Comparison of ENCODE assay signal across 8 cellular contexts in the genomic region with DNA sequence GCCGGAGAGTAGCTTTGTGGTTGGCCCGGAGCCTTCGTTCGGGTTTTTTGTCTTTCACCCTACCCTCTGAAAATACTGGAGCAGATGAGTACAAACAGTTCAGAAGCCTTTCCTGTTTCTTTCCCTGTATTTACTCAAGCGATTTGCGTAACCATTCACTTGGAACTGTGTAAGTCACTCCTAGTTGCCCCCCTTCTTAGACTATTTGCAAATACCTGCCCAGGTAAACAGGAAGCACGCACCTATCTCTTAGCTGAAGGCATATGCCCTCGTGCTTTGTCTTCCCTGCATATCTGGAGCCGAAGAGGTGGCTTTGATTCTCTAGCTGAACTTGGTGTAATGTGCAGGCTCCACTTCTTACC. TPM values are rescaled to one million over a fixed set of nuclear protein-coding genes. Genes with fewer than 3 reads are reported as not detected.
DNase-seq lines count a peak whose midpoint lies in the region; ATAC-seq, FAIRE-seq and TF ChIP-seq lines count a peak whose summit lies in the region.

No MANE protein-coding gene starts in this region.

- POLR2A ChIA-PET in A549 (lab: Yijun Ruan, JAX): no interaction called here

- H3K27ac ChIP-seq in A549: no peak overlapping the region
- H3K27ac ChIP-seq in HUES48 (ENCODE audit: low read depth, low read length): no peak overlapping the region
- H3K27ac ChIP-seq in mesodermal cell (ENCODE audit: low read depth, low read length, severe bottlenecking): no peak overlapping the region
- H3K27ac ChIP-seq in adrenal gland: no peak overlapping the region

- peak overlapping the region; percentile 62 for H3K4me3 ChIP-seq in A549
- H3K4me3 ChIP-seq in HUES48 (ENCODE audit: low read depth, low read length): peak overlapping the region; percentile 91
- H3K4me3 ChIP-seq in bronchial epithelial cell (ENCODE audit: low read depth, low read length): peak overlapping the region; percentile 61
- peak overlapping the region; percentile 56 for H3K4me3 ChIP-seq in mesodermal cell (ENCODE audit: extremely low read depth, insufficient read depth, low read length, poor library complexity, severe bottlenecking)
- peak overlapping the region in 1 of 4 donors; percentile 75 for H3K4me3 ChIP-seq in adrenal gland

- no peak for ATAC-seq in A549
- ATAC-seq in GM18498 (IDR thresholded peaks at IDR 0.05; ENCODE audit: unreplicated experiment): no peak
- ATAC-seq in HG02588 (IDR thresholded peaks at IDR 0.05; ENCODE audit: unreplicated experiment): no peak

- H3K27me3 ChIP-seq in HUES48 (ENCODE audit: control insufficient read depth, insufficient read depth, low read length) (peaks cover 30% of the 10 kb centered on the region), bronchial epithelial cell (ENCODE audit: control insufficient read depth, insufficient read depth, low read length) (peaks cover 7% of the 10 kb centered on the region), adrenal gland (peaks cover 13% of the 10 kb centered on the region)

- DNase-seq in A549 (ENCODE audit: low read depth in 1 of 2, low spot score in 1 of 2): no peak
- DNase-seq in bronchial epithelial cell (ENCODE audit: low read depth): peak; percentile 63
- DNase-seq in putamen (ENCODE audit: low spot score): no peak
- DNase-seq in adrenal gland: no peak

- no peak for TF ChIP-seq RAD21 in A549 (conservative IDR thresholded peaks at IDR 0.05 in 1 of 2, IDR thresholded peaks at IDR 0.05 in 1 of 2)

- H3K4me2 ChIP-seq in A549: peak overlapping the region; percentile 96

- TF ChIP-seq CTCF in A549 (IDR thresholded peaks at IDR 0.05): no peak
- TF ChIP-seq CTCF in bronchial epithelial cell (IDR thresholded peaks at IDR 0.05; ENCODE audit: insufficient read depth, low read length, severe bottlenecking): no peak
- no peak for TF ChIP-seq CTCF in adrenal gland (IDR thresholded peaks at IDR 0.05)

- no peak for TF ChIP-seq POLR2A in A549 (IDR thresholded peaks at IDR 0.05; ENCODE audit: low read length)
- no peak for TF ChIP-seq POLR2A in adrenal gland (IDR thresholded peaks at IDR 0.05)

- H3K9me3 ChIP-seq in A549 (no peaks in the 10 kb centered on the region), HUES48 (ENCODE audit: control insufficient read depth, insufficient read depth, low read length) (no peaks in the 10 kb centered on the region), mesodermal cell (ENCODE audit: control insufficient read depth, low read length) (no peaks in the 10 kb centered on the region), adrenal gland (replicated peaks in 1 of 3) (no peaks in the 10 kb centered on the region)

- CTCF ChIA-PET in A549 (lab: Yijun Ruan, JAX): interaction anchor here (1.1 to 1.7 kb wide), 2 partner anchors 28 to 36 kb away, joined by 3 read pairs; no protein-coding TSS in a partner anchor

- WGBS in A549 (ENCODE audit: missing lambda C conversion rate): 69% methylated on average over 9 of the region's 9 CpGs
- WGBS in mesodermal cell (ENCODE audit: insufficient coverage in 2 of 2), 2 experiments: 32 to 35% methylated on average over 4 to 8 of the region's 9 CpGs
- WGBS in adrenal gland, 4 donors: 51 to 61% (median 53%) methylated on average over 9 of the region's 9 CpGs

- H3K36me3 ChIP-seq in HUES48 (ENCODE audit: control insufficient read depth, insufficient read depth, low read length): no peaks in the 10 kb centered on the region
- H3K36me3 ChIP-seq in bronchial epithelial cell (ENCODE audit: control insufficient read depth, insufficient read depth, low read length): no peaks in the 10 kb centered on the region
- no peaks in the 10 kb centered on the region for H3K36me3 ChIP-seq in mesodermal cell (ENCODE audit: control insufficient read depth, insufficient read depth, low read length)
- H3K36me3 ChIP-seq in adrenal gland (replicated peaks in 1 of 2): no peaks in the 10 kb centered on the region

- intact Hi-C loops in adrenal gland (cut with DNase I): no loop called here

- H3K9ac ChIP-seq in HUES48 (ENCODE audit: low read depth, low read length): peak overlapping the region; percentile 74

- FAIRE-seq in A549 (lab: Jason Lieb, UNC): no peak
- FAIRE-seq in bronchial epithelial cell (lab: Jason Lieb, UNC): no peak

- TF ChIP-seq EP300 in A549 (IDR thresholded peaks at IDR 0.05): no peak

- H3K4me1 ChIP-seq in A549: 0 out of 3 replicates have a peak, but pooled peaks cover 9% of the 10 kb centered on the region
- peaks cover 26% of the 10 kb centered on the region for H3K4me1 ChIP-seq in HUES48 (ENCODE audit: control insufficient read depth, insufficient read depth, low read length)
- peaks cover 6% of the 10 kb centered on the region for H3K4me1 ChIP-seq in mesodermal cell (ENCODE audit: control insufficient read depth, insufficient read depth, low read length, poor library complexity, severe bottlenecking)
- H3K4me1 ChIP-seq in adrenal gland (replicated peaks in 1 of 2): peaks cover 10 to 12% of the 10 kb centered on the region in 2 donors

TF ChIP-seq in A549, 52 proteins besides CTCF, POLR2A, EP300 and RAD21:
- TF ChIP-seq, protein P1, sequence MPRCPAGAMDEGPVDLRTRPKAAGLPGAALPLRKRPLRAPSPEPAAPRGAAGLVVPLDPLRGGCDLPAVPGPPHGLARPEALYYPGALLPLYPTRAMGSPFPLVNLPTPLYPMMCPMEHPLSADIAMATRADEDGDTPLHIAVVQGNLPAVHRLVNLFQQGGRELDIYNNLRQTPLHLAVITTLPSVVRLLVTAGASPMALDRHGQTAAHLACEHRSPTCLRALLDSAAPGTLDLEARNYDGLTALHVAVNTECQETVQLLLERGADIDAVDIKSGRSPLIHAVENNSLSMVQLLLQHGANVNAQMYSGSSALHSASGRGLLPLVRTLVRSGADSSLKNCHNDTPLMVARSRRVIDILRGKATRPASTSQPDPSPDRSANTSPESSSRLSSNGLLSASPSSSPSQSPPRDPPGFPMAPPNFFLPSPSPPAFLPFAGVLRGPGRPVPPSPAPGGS (IDR thresholded peaks at IDR 0.05): no peak
- TF ChIP-seq USF2 (IDR thresholded peaks at IDR 0.05): no peak
- no peak for TF ChIP-seq PHF8 (IDR thresholded peaks at IDR 0.05; ENCODE audit: borderline replicate concordance, low read depth)
- no peak for TF ChIP-seq ZNF302 (CRISPR knock-in tag; IDR thresholded peaks at IDR 0.05)
- TF ChIP-seq, protein P2, sequence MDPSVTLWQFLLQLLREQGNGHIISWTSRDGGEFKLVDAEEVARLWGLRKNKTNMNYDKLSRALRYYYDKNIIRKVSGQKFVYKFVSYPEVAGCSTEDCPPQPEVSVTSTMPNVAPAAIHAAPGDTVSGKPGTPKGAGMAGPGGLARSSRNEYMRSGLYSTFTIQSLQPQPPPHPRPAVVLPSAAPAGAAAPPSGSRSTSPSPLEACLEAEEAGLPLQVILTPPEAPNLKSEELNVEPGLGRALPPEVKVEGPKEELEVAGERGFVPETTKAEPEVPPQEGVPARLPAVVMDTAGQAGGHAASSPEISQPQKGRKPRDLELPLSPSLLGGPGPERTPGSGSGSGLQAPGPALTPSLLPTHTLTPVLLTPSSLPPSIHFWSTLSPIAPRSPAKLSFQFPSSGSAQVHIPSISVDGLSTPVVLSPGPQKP (IDR thresholded peaks at IDR 0.05; ENCODE audit: low read depth, low read length): no peak
- TF ChIP-seq FOSB (CRISPR knock-in tag; IDR thresholded peaks at IDR 0.05): no peak
- no peak for TF ChIP-seq POLR2AphosphoS2 (conservative IDR thresholded peaks at IDR 0.05; ENCODE audit: low read length)
- no peak for TF ChIP-seq EHF (CRISPR knock-in tag; IDR thresholded peaks at IDR 0.05)
- TF ChIP-seq, protein P3, sequence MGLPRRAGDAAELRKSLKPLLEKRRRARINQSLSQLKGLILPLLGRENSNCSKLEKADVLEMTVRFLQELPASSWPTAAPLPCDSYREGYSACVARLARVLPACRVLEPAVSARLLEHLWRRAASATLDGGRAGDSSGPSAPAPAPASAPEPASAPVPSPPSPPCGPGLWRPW (IDR thresholded peaks at IDR 0.05): no peak
- no peak for TF ChIP-seq CHD4 (IDR thresholded peaks at IDR 0.05; ENCODE audit: borderline replicate concordance)
- TF ChIP-seq ZFP36 (IDR thresholded peaks at IDR 0.05; ENCODE audit: borderline replicate concordance, partially characterized antibody): no peak
- TF ChIP-seq JUN (IDR thresholded peaks at IDR 0.05): no peak

RNA-seq across cellular contexts. Expression of gene KCNS3, which starts 1.4 kb away (rescaled TPM):
- polyA plus RNA-seq in A549 (2011; rRNA removed): 2.1 and 3.2 TPM in 2 replicates
- 1.5 and 1.8 TPM in 2 replicates for polyA plus RNA-seq in A549 (2012; cell fraction: cytosol; rRNA removed)
- 1.4 and 1.7 TPM in 2 replicates for polyA plus RNA-seq in A549 (2012; cell fraction: nucleus; rRNA removed)
- 0.70 to 0.98 TPM (median 0.72 TPM) in 3 replicates for polyA plus RNA-seq in A549 (2017; fragmentation: RNase III; extraction: RNeasy Plus Mini Kit Qiagen cat#74134 plus additional on column Dnase treatment)
- 1.8 and 3.7 TPM in 2 replicates for polyA minus RNA-seq in A549 (2011; rRNA and poly(A)+ RNA removed)
- total RNA-seq in bronchial epithelial cell: 3.7 and 6.8 TPM in 2 replicates
- polyA plus RNA-seq in mesodermal cell (2013, experiment 1 of 2): 4.5 TPM
- 1.6 TPM for polyA plus RNA-seq in mesodermal cell (2013, experiment 2 of 2)
- total RNA-seq in adrenal gland: 1 to 10 TPM in 6 of 8 donors, under 1 TPM in 2; 0.50 to 4.3 (median 1.6) TPM
- 1 to 10 TPM in 2 of 3 donors, under 1 TPM in 1; 0.88 to 3.3 (median 1.8) TPM for polyA plus RNA-seq in adrenal gland
